2 cellular contexts compared by ENCODE assay signal in the genomic region with DNA sequence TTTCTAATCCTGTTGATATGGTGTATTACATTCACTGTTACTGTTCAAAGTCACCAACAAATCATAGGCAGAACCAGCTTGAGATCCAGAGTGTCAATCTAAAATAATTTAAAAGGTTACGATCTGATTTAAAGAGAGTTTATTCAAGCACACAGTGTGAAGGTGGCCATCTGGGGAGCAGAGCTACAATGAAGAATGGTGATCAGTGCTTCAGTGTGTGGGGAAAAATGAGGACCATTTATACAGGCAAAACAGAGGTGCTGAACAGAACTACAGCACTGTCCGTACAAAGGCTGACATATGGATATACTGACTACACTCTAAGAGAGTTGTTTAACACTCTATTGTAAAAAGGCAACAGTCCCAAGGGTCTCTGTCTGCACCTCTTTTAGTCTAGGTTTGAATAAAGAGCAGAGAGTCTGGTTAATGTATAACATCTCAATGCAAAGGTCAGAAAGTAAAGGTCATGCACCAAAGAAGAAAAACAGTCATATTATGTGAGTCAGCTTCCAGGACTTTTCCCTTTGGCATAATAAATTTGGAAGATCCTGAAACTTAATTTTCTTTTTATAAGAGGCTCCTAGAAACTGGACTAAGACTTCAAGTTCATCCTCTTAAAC.
TF ChIP-seq lines count a peak whose summit lies in the region.

No MANE protein-coding gene starts in this region.

TF ChIP-seq in K562, 482 proteins besides CTCF, POLR2A, EP300 and RAD21:
- no peak for TF ChIP-seq NFYB (IDR thresholded peaks at IDR 0.05; ENCODE audit: extremely low read depth, insufficient read length)
- TF ChIP-seq, protein P1, sequence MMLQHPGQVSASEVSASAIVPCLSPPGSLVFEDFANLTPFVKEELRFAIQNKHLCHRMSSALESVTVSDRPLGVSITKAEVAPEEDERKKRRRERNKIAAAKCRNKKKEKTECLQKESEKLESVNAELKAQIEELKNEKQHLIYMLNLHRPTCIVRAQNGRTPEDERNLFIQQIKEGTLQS (IDR thresholded peaks at IDR 0.05): no peak
- TF ChIP-seq, protein P1 (CRISPR knock-in tag; conservative IDR thresholded peaks at IDR 0.05): no peak
- no peak for TF ChIP-seq POLR2G (IDR thresholded peaks at IDR 0.05; ENCODE audit: low read depth, low read length)
- TF ChIP-seq, protein P2, sequence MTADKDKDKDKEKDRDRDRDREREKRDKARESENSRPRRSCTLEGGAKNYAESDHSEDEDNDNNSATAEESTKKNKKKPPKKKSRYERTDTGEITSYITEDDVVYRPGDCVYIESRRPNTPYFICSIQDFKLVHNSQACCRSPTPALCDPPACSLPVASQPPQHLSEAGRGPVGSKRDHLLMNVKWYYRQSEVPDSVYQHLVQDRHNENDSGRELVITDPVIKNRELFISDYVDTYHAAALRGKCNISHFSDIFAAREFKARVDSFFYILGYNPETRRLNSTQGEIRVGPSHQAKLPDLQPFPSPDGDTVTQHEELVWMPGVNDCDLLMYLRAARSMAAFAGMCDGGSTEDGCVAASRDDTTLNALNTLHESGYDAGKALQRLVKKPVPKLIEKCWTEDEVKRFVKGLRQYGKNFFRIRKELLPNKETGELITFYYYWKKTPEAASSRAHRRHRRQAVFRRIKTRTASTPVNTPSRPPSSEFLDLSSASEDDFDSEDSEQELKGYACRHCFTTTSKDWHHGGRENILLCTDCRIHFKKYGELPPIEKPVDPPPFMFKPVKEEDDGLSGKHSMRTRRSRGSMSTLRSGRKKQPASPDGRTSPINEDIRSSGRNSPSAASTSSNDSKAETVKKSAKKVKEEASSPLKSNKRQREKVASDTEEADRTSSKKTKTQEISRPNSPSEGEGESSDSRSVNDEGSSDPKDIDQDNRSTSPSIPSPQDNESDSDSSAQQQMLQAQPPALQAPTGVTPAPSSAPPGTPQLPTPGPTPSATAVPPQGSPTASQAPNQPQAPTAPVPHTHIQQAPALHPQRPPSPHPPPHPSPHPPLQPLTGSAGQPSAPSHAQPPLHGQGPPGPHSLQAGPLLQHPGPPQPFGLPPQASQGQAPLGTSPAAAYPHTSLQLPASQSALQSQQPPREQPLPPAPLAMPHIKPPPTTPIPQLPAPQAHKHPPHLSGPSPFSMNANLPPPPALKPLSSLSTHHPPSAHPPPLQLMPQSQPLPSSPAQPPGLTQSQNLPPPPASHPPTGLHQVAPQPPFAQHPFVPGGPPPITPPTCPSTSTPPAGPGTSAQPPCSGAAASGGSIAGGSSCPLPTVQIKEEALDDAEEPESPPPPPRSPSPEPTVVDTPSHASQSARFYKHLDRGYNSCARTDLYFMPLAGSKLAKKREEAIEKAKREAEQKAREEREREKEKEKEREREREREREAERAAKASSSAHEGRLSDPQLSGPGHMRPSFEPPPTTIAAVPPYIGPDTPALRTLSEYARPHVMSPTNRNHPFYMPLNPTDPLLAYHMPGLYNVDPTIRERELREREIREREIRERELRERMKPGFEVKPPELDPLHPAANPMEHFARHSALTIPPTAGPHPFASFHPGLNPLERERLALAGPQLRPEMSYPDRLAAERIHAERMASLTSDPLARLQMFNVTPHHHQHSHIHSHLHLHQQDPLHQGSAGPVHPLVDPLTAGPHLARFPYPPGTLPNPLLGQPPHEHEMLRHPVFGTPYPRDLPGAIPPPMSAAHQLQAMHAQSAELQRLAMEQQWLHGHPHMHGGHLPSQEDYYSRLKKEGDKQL (CRISPR knock-in tag; IDR thresholded peaks at IDR 0.05; ENCODE audit: borderline replicate concordance): no peak
- TF ChIP-seq ZNF507 (tag; conservative IDR thresholded peaks at IDR 0.05): no peak
- TF ChIP-seq, protein P3, sequence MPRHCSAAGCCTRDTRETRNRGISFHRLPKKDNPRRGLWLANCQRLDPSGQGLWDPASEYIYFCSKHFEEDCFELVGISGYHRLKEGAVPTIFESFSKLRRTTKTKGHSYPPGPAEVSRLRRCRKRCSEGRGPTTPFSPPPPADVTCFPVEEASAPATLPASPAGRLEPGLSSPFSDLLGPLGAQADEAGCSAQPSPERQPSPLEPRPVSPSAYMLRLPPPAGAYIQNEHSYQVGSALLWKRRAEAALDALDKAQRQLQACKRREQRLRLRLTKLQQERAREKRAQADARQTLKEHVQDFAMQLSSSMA (CRISPR knock-in tag; IDR thresholded peaks at IDR 0.05): no peak
- TF ChIP-seq JUND (IDR thresholded peaks at IDR 0.05; ENCODE audit: borderline replicate concordance, low read depth, low read length): no peak
- no peak for TF ChIP-seq JUND (tag; IDR thresholded peaks at IDR 0.05; ENCODE audit: borderline replicate concordance, low read depth, low read length)
- TF ChIP-seq, protein P4, sequence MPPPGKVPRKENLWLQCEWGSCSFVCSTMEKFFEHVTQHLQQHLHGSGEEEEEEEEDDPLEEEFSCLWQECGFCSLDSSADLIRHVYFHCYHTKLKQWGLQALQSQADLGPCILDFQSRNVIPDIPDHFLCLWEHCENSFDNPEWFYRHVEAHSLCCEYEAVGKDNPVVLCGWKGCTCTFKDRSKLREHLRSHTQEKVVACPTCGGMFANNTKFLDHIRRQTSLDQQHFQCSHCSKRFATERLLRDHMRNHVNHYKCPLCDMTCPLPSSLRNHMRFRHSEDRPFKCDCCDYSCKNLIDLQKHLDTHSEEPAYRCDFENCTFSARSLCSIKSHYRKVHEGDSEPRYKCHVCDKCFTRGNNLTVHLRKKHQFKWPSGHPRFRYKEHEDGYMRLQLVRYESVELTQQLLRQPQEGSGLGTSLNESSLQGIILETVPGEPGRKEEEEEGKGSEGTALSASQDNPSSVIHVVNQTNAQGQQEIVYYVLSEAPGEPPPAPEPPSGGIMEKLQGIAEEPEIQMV (tag; conservative IDR thresholded peaks at IDR 0.05; ENCODE audit: low read depth): no peak
- no peak for TF ChIP-seq ZNF263 (CRISPR knock-in tag; IDR thresholded peaks at IDR 0.05; ENCODE audit: borderline replicate concordance)
- no peak for TF ChIP-seq CBX2 (IDR thresholded peaks at IDR 0.05; ENCODE audit: insufficient read depth, low read length, poor library complexity, severe bottlenecking)
- no peak for TF ChIP-seq ZNF778 (CRISPR knock-in tag; IDR thresholded peaks at IDR 0.05)
- no peak for TF ChIP-seq ZNF561 (CRISPR knock-in tag; conservative IDR thresholded peaks at IDR 0.05)
- TF ChIP-seq TARDBP (IDR thresholded peaks at IDR 0.05): no peak

TF ChIP-seq in liver, 16 proteins besides CTCF, POLR2A, EP300 and RAD21:
- TF ChIP-seq GABPA (IDR thresholded peaks at IDR 0.05 in 1 of 2, conservative IDR thresholded peaks at IDR 0.05 in 1 of 2): no peak
- peak; percentile 29 for TF ChIP-seq HNF4G (IDR thresholded peaks at IDR 0.05)
- TF ChIP-seq, protein P1 (IDR thresholded peaks at IDR 0.05): no peak
- TF ChIP-seq HNF4A (conservative IDR thresholded peaks at IDR 0.05): peak; percentile 71 to 84
- peak; percentile 63 to 78 for TF ChIP-seq RXRA (IDR thresholded peaks at IDR 0.05)
- TF ChIP-seq SP1 (IDR thresholded peaks at IDR 0.05): peak; percentile 83
- TF ChIP-seq, protein P5, sequence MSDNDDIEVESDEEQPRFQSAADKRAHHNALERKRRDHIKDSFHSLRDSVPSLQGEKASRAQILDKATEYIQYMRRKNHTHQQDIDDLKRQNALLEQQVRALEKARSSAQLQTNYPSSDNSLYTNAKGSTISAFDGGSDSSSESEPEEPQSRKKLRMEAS (IDR thresholded peaks at IDR 0.05): no peak
- TF ChIP-seq, protein P6, sequence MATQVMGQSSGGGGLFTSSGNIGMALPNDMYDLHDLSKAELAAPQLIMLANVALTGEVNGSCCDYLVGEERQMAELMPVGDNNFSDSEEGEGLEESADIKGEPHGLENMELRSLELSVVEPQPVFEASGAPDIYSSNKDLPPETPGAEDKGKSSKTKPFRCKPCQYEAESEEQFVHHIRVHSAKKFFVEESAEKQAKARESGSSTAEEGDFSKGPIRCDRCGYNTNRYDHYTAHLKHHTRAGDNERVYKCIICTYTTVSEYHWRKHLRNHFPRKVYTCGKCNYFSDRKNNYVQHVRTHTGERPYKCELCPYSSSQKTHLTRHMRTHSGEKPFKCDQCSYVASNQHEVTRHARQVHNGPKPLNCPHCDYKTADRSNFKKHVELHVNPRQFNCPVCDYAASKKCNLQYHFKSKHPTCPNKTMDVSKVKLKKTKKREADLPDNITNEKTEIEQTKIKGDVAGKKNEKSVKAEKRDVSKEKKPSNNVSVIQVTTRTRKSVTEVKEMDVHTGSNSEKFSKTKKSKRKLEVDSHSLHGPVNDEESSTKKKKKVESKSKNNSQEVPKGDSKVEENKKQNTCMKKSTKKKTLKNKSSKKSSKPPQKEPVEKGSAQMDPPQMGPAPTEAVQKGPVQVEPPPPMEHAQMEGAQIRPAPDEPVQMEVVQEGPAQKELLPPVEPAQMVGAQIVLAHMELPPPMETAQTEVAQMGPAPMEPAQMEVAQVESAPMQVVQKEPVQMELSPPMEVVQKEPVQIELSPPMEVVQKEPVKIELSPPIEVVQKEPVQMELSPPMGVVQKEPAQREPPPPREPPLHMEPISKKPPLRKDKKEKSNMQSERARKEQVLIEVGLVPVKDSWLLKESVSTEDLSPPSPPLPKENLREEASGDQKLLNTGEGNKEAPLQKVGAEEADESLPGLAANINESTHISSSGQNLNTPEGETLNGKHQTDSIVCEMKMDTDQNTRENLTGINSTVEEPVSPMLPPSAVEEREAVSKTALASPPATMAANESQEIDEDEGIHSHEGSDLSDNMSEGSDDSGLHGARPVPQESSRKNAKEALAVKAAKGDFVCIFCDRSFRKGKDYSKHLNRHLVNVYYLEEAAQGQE (IDR thresholded peaks at IDR 0.05): peak; percentile 88
- peak; percentile 49 for TF ChIP-seq NR2F2 (IDR thresholded peaks at IDR 0.05)
- TF ChIP-seq, protein P7, sequence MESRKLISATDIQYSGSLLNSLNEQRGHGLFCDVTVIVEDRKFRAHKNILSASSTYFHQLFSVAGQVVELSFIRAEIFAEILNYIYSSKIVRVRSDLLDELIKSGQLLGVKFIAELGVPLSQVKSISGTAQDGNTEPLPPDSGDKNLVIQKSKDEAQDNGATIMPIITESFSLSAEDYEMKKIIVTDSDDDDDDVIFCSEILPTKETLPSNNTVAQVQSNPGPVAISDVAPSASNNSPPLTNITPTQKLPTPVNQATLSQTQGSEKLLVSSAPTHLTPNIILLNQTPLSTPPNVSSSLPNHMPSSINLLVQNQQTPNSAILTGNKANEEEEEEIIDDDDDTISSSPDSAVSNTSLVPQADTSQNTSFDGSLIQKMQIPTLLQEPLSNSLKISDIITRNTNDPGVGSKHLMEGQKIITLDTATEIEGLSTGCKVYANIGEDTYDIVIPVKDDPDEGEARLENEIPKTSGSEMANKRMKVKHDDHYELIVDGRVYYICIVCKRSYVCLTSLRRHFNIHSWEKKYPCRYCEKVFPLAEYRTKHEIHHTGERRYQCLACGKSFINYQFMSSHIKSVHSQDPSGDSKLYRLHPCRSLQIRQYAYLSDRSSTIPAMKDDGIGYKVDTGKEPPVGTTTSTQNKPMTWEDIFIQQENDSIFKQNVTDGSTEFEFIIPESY (IDR thresholded peaks at IDR 0.05): no peak
- peak in 1 of 2 donors; percentile 77 for TF ChIP-seq JUND (IDR thresholded peaks at IDR 0.05)
- no peak for TF ChIP-seq TAF1 (conservative IDR thresholded peaks at IDR 0.05)
- TF ChIP-seq YY1 (IDR thresholded peaks at IDR 0.05): peak; percentile 67
- TF ChIP-seq FOXA2 (IDR thresholded peaks at IDR 0.05): peak; percentile 12
- no peak for TF ChIP-seq EGR1 (IDR thresholded peaks at IDR 0.05; ENCODE audit: low read depth in 2 of 2)
- no peak for TF ChIP-seq FOXA1 (IDR thresholded peaks at IDR 0.05)
